In genomic region chr21:36966846-36967657, GRCh38 we compare ENCODE assay signal across 8 cellular contexts. TPM values are rescaled to one million over a fixed set of nuclear protein-coding genes. Genes with fewer than 3 reads are reported as not detected.
DNase-seq lines count a peak whose midpoint lies in the region; ATAC-seq, FAIRE-seq and TF ChIP-seq lines count a peak whose summit lies in the region.

No MANE protein-coding gene starts in this region.

- H2AFZ ChIP-seq in endothelial cell of umbilical vein (ENCODE audit: low read depth, low read length) (peak overlapping the region; percentile 80), neuron (ENCODE audit: low read depth, low read length) (no peak overlapping the region)

- peak; percentile 22 for ATAC-seq in HG02884 (IDR thresholded peaks at IDR 0.05; ENCODE audit: unreplicated experiment)

- POLR2A ChIA-PET in endothelial cell of umbilical vein (lab: Charles Lee): interaction anchor here (0.7 kb wide), 1 partner anchor 517 kb away, joined by 3 read pairs; no protein-coding TSS in a partner anchor

- no peak for TF ChIP-seq CTCF in endothelial cell of umbilical vein (IDR thresholded peaks at IDR 0.05; ENCODE audit: extremely low read depth in 1 of 2, insufficient read depth in 1 of 2, low read depth in 1 of 2, low read length in 2 of 2)

- peak; percentile 89 for FAIRE-seq in endothelial cell of umbilical vein (lab: Jason Lieb, UNC)

- H3K79me2 ChIP-seq in endothelial cell of umbilical vein (ENCODE audit: control insufficient read depth, insufficient read depth, low read length): no peaks in the 10 kb centered on the region

- dilution Hi-C loops in endothelial cell of umbilical vein (cut with MboI; ENCODE audit: extremely low pct_ligation_motif_present, low sequenced_read_pairs): no loop called here

- no peaks in the 10 kb centered on the region for H4K20me1 ChIP-seq in endothelial cell of umbilical vein (replicated peaks; ENCODE audit: control insufficient read depth, extremely low read depth, insufficient read depth, low read length)

- H3K4me3 ChIP-seq in endothelial cell of umbilical vein (replicated peaks in 1 of 3; ENCODE audit: insufficient read depth in 1 of 3, low read depth in 1 of 3, low read length in 3 of 3) (peak overlapping the region; percentile 57 to 64 (median 63)), neuron (ENCODE audit: low read length) (peak overlapping the region; percentile 79)

- H3K9ac ChIP-seq in endothelial cell of umbilical vein (replicated peaks; ENCODE audit: extremely low read depth, insufficient read depth, low read length): peak overlapping the region; percentile 60

- peaks cover 9% of the 10 kb centered on the region for H3K4me1 ChIP-seq in endothelial cell of umbilical vein (ENCODE audit: control insufficient read depth, extremely low read depth, insufficient read depth, low read length)
- peaks cover 11% of the 10 kb centered on the region for H3K4me1 ChIP-seq in neuron (ENCODE audit: insufficient read depth, low read length)

- peak overlapping the region; percentile 89 for H3K4me2 ChIP-seq in endothelial cell of umbilical vein (ENCODE audit: insufficient read depth, low read length)

- H3K9me3 ChIP-seq in endothelial cell of umbilical vein (replicated peaks; ENCODE audit: control insufficient read depth, insufficient read depth, low read length) (no peaks in the 10 kb centered on the region), neuron (ENCODE audit: low read length) (no peaks in the 10 kb centered on the region)

- H3K27me3 ChIP-seq in endothelial cell of umbilical vein (ENCODE audit: control insufficient read depth in 2 of 2, insufficient read depth in 2 of 2, low read length in 2 of 2) (no peaks in the 10 kb centered on the region), neuron (ENCODE audit: insufficient read depth, low read length) (no peaks in the 10 kb centered on the region)

- peak overlapping the region; percentile 70 for H3K27ac ChIP-seq in endothelial cell of umbilical vein (ENCODE audit: insufficient read depth, low read depth, low read length)

- no peaks in the 10 kb centered on the region for H3K9me1 ChIP-seq in endothelial cell of umbilical vein (replicated peaks; ENCODE audit: control insufficient read depth, extremely low read depth, insufficient read depth, low read length)

- BruUV-seq in endothelial cell of umbilical vein (replicated peaks; lab: Mats Ljungman, UMichigan): TSS peak; percentile 57

- DNase-seq in NCI-H82 (lab: John Stamatoyannopoulos, UW) (peak; percentile 80), NCI-H82 treated with DMSO at 0.1 percent for 48 hours (lab: John Stamatoyannopoulos, UW; ENCODE audit: unreplicated experiment) (no peak), RKO (ENCODE audit: low spot score) (peak; percentile 40), endothelial cell of umbilical vein (ENCODE audit: low read depth, low spot score) (peak; percentile 88), EL (no peak)
- DNase-seq in effector CD8-positive, alpha-beta T cell (lab: John Stamatoyannopoulos, UW): no peak

- no peaks in the 10 kb centered on the region for H3K36me3 ChIP-seq in endothelial cell of umbilical vein (ENCODE audit: control insufficient read depth in 2 of 2, extremely low read depth in 1 of 2, insufficient read depth in 2 of 2, low read length in 2 of 2)
- peaks cover 4% of the 10 kb centered on the region for H3K36me3 ChIP-seq in neuron (ENCODE audit: insufficient read depth, low read length)

- TF ChIP-seq POLR2A in endothelial cell of umbilical vein (IDR thresholded peaks at IDR 0.05; ENCODE audit: low read depth, low read length): no peak

- intact Hi-C loops in endothelial cell of umbilical vein (cut with micrococcal nuclease): no loop called here

- CTCF ChIA-PET in endothelial cell of umbilical vein (lab: Charles Lee): interaction anchor here (0.8 to 4.9 kb wide), 8 partner anchors 10 to 43 kb away, joined by 3 to 39 read pairs (median 6); no protein-coding TSS in a partner anchor

TF ChIP-seq in endothelial cell of umbilical vein, 7 proteins besides CTCF, POLR2A, EP300 and RAD21:
- TF ChIP-seq EZH2 (IDR thresholded peaks at IDR 0.05; ENCODE audit: borderline replicate concordance, low read depth, low read length, severe bottlenecking) (no peak), MAX (IDR thresholded peaks at IDR 0.05; ENCODE audit: insufficient read depth, insufficient read length) (no peak), JUN (IDR thresholded peaks at IDR 0.05; ENCODE audit: borderline replicate concordance, insufficient read depth, insufficient read length, low read depth) (no peak), POLR2AphosphoS5 (IDR thresholded peaks at IDR 0.05; ENCODE audit: insufficient read depth, low read depth, low read length) (no peak), FOS (IDR thresholded peaks at IDR 0.05; ENCODE audit: borderline replicate concordance, insufficient read depth, low read length) (no peak), GATA2 (IDR thresholded peaks at IDR 0.05; ENCODE audit: insufficient read depth, insufficient read length, low read depth, low read length) (no peak), MYC (IDR thresholded peaks at IDR 0.05; ENCODE audit: low read depth, low read length) (no peak)

RNA-seq across cellular contexts. Expression of gene HLCS, which starts 0.6 kb away (rescaled TPM):
- 13.9 and 17.2 TPM in 2 replicates for total RNA-seq in endothelial cell of umbilical vein
- 4.4 and 6.7 TPM in 2 replicates for polyA plus RNA-seq in endothelial cell of umbilical vein
- polyA plus RNA-seq in endothelial cell of umbilical vein (2011; cell fraction: cytosol; rRNA removed): 5.6 and 5.7 TPM in 2 replicates
- 12.2 and 14.4 TPM in 2 replicates for polyA plus RNA-seq in endothelial cell of umbilical vein (2011; cell fraction: nucleus; rRNA removed)
- 8.3 and 9.0 TPM in 2 replicates for polyA plus RNA-seq in endothelial cell of umbilical vein (2012)
- polyA minus RNA-seq in endothelial cell of umbilical vein: 14.4 and 20.2 TPM in 2 replicates
- 21.3 TPM for polyA minus RNA-seq in endothelial cell of umbilical vein (2011; cell fraction: cytosol; rRNA and poly(A)+ RNA removed)
- polyA minus RNA-seq in endothelial cell of umbilical vein (2011; cell fraction: nucleus; rRNA and poly(A)+ RNA removed): 16.3 and 22.6 TPM in 2 replicates

RNA-seq across cellular contexts. Expression of gene RIPPLY3, which starts 39.5 kb away (rescaled TPM):
- total RNA-seq in endothelial cell of umbilical vein: not detected in 2 replicates
- 0.03 TPM in 1 of 2 replicates, not detected in the other for polyA plus RNA-seq in endothelial cell of umbilical vein
- polyA plus RNA-seq in endothelial cell of umbilical vein (2011; cell fraction: cytosol; rRNA removed): not detected in 2 replicates
- not detected in 2 replicates for polyA plus RNA-seq in endothelial cell of umbilical vein (2011; cell fraction: nucleus; rRNA removed)
- not detected in 2 replicates for polyA plus RNA-seq in endothelial cell of umbilical vein (2012)
- not detected in 2 replicates for polyA minus RNA-seq in endothelial cell of umbilical vein
- polyA minus RNA-seq in endothelial cell of umbilical vein (2011; cell fraction: cytosol; rRNA and poly(A)+ RNA removed): not detected
- not detected in 2 replicates for polyA minus RNA-seq in endothelial cell of umbilical vein (2011; cell fraction: nucleus; rRNA and poly(A)+ RNA removed)

Comparison
In these comparisons a context has a peak if more than half of its experiments do, and no peak if none do; other contexts are left out.
1. DNase-seq: peak in NCI-H82 (single experiment), RKO (single experiment) and endothelial cell of umbilical vein (single experiment); none in NCI-H82 treated with DMSO at 0.1 percent for 48 hours (single experiment), EL (single experiment) and effector CD8-positive, alpha-beta T cell (single experiment).